12 cellular contexts compared by ENCODE assay signal in the genomic region with DNA sequence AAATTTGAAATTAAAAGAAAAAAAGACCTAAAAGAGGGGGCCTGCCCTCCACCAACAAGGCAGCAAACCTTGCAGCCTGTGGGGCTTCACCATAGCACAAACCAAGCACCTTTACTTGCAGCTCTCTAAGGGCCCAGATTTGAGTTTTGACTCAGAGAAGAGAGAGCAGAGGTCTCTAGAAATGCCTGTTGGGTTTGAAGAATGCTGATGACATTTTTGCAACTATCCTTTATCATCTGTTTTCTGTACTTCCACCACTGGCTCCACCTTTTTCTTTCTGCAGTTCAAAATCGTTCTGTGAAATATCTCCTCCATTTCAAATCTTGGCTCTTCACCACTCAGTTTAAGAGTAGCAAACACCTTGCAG.
DNase-seq lines count a peak whose midpoint lies in the region; ATAC-seq and TF ChIP-seq lines count a peak whose summit lies in the region.
"Had no signal": no experiment of that assay in that cellular context is flagged by ENCODE, and none has a peak within 500 bp of the region (broad histone marks: within the 10 kb centered on the region; RNA-seq: fewer than 3 reads in every experiment).

No MANE protein-coding gene starts in this region.

- peaks cover 6% of the 10 kb centered on the region for H3K27me3 ChIP-seq in CD4-positive, CD25-positive, alpha-beta regulatory T cell (ENCODE audit: control insufficient read depth, insufficient read depth, low read length)
- H3K27me3 ChIP-seq in mononuclear cell (ENCODE audit: insufficient read depth, low read length) (peaks cover 19% of the 10 kb centered on the region), foreskin keratinocyte (no peaks in the 10 kb centered on the region)

- no peak overlapping the region for H3K4me3 ChIP-seq in CD4-positive, CD25-positive, alpha-beta regulatory T cell (ENCODE audit: low read depth, low read length)
- H3K4me3 ChIP-seq in astrocyte of the spinal cord (ENCODE audit: low read depth, low read length), result peak overlapping the region; percentile 59
- H3K4me3 ChIP-seq in mononuclear cell (ENCODE audit: low read length), result peak overlapping the region; percentile 34

- in situ Hi-C loops in astrocyte of the spinal cord (cut with HindIII; ENCODE audit: low sequenced_read_pairs), result no loop called here

- peaks cover 0 to 20% (median 3%) of the 10 kb centered on the region in 4 donors for H3K4me1 Mint-ChIP-seq in CD4-positive, CD25-positive, alpha-beta regulatory T cell

- no peaks in the 10 kb centered on the region for H3K36me3 Mint-ChIP-seq in CD4-positive, CD25-positive, alpha-beta regulatory T cell

- DNase-seq in CD4-positive, CD25-positive, alpha-beta regulatory T cell, result no peak
- DNase-seq in astrocyte of the spinal cord (ENCODE audit: low read depth, low spot score) (no peak), amniotic stem cell (lab: John Stamatoyannopoulos, UW) (no peak), NCI-H1048 (lab: John Stamatoyannopoulos, UW) (no peak), foreskin keratinocyte (no peak)
- DNase-seq: activated CD8-positive, alpha-beta memory T cell treated with anti-CD3 and anti-CD28 coated beads, Interleukin-2, amount 50 U/mL, for 4 hours; sigmoid colon had no signal

- H3K4me3 Mint-ChIP-seq in CD4-positive, CD25-positive, alpha-beta regulatory T cell, result peak overlapping the region in 3 of 4 donors; percentile 54 to 83 (median 63)

- H3K36me3 ChIP-seq in CD4-positive, CD25-positive, alpha-beta regulatory T cell (ENCODE audit: control insufficient read depth, insufficient read depth, low read length), result no peaks in the 10 kb centered on the region
- H3K36me3 ChIP-seq: gastroesophageal sphincter, sigmoid colon, thoracic aorta had no signal

- H3K27me3 Mint-ChIP-seq in CD4-positive, CD25-positive, alpha-beta regulatory T cell, result peaks cover 30% of the 10 kb centered on the region

- H3K9me3 Mint-ChIP-seq in CD4-positive, CD25-positive, alpha-beta regulatory T cell, result peaks cover 0 to 5% (median 0%) of the 10 kb centered on the region in 7 donors

- peak overlapping the region in 1 of 3 donors; percentile 25 for H3K27ac Mint-ChIP-seq in CD4-positive, CD25-positive, alpha-beta regulatory T cell

- H3K4me1 ChIP-seq in CD4-positive, CD25-positive, alpha-beta regulatory T cell (ENCODE audit: control insufficient read depth, insufficient read depth, low read length, poor library complexity, severe bottlenecking), result peaks cover 9% of the 10 kb centered on the region
- H3K4me1 ChIP-seq in mononuclear cell (ENCODE audit: insufficient read depth, low read length) (peaks cover 11% of the 10 kb centered on the region), foreskin keratinocyte (peaks cover 11% of the 10 kb centered on the region)

- H3K27ac ChIP-seq in CD4-positive, CD25-positive, alpha-beta regulatory T cell (ENCODE audit: insufficient read depth, low read length, poor library complexity, severe bottlenecking), result no peak overlapping the region
- H3K27ac ChIP-seq in foreskin keratinocyte, result no peak overlapping the region
- H3K27ac ChIP-seq: gastroesophageal sphincter, sigmoid colon, thoracic aorta had no signal

- TF ChIP-seq CTCF in astrocyte of the spinal cord (IDR thresholded peaks at IDR 0.05; ENCODE audit: low read depth, low read length) (no peak), foreskin keratinocyte (conservative IDR thresholded peaks at IDR 0.05) (no peak)

- no peak for ATAC-seq in CD4-positive, CD25-positive, alpha-beta regulatory T cell (ENCODE audit: low read depth in 2 of 2)
- peak; percentile 7 for ATAC-seq in HG02938 (IDR thresholded peaks at IDR 0.05; ENCODE audit: unreplicated experiment)
- no peak for ATAC-seq in HG03457 (IDR thresholded peaks at IDR 0.05; ENCODE audit: unreplicated experiment)
- ATAC-seq in foreskin keratinocyte, result no peak

- no peaks in the 10 kb centered on the region for H3K9me3 ChIP-seq in CD4-positive, CD25-positive, alpha-beta regulatory T cell (ENCODE audit: control insufficient read depth in 2 of 2, low read length in 2 of 2)
- no peaks in the 10 kb centered on the region for H3K9me3 ChIP-seq in mononuclear cell (ENCODE audit: low read depth, low read length)
- H3K9me3 ChIP-seq: gastroesophageal sphincter, sigmoid colon, thoracic aorta had no signal
